34 cellular contexts compared by ENCODE assay signal in the genomic region with DNA sequence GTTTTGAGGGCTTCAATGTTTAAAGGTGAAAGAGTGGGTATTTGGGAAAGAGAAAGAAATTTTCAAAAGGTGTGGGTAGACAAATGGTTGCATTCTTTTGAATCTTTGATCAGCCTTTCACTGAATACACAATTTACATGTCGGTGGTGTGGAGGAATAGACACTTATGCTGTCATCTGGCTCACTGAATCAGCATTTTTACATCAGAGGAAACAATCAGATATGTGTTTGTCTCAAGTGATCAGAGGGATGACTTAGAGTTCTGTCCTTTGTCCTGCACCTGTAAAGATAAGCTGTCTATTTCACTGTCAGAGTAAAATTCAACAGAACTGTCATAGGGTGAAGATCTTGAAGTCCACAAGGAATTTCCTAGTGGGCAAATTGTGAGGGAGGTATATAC.
"Had no signal": no experiment of that assay in that cellular context is flagged by ENCODE, and none has a peak within 500 bp of the region (broad histone marks: within the 10 kb centered on the region; RNA-seq: fewer than 3 reads in every experiment).

No MANE protein-coding gene starts in this region.

- H3K4me2 ChIP-seq: KMS-11 had no signal

- H3K9me3 ChIP-seq: MG63 had no signal

- H3K27ac ChIP-seq: KMS-11 had no signal

- H3K27me3 ChIP-seq: MG63 had no signal

- H3K9ac ChIP-seq: KMS-11 had no signal

- H3K4me3 ChIP-seq: MG63 had no signal

- H3K36me3 ChIP-seq: MG63 had no signal

- DNase-seq: Karpas-422, Kasumi-1, MG63, MM.1S, MV-4-11, NCI-H1048, NCI-H1092, NCI-H1092 treated with DMSO at 0.1 percent for 48 hours, NCI-H1105, NCI-H1105 treated with DMSO at 0.1 percent for 48 hours, NCI-H1417, NCI-H1417 treated with DMSO at 0.1 percent for 48 hours, NCI-H1436, NCI-H1436 treated with DMSO at 0.1 percent for 48 hours, NCI-H146, NCI-H1694, NCI-H1694 treated with DMSO at 0.1 percent for 48 hours, NCI-H187, NCI-H187 treated with DMSO at 0.1 percent for 48 hours, NCI-H1930, NCI-H2029, NCI-H2029 treated with DMSO at 0.1 percent for 48 hours, NCI-H2081, NCI-H2081 treated with DMSO at 0.1 percent for 48 hours, NCI-H2107, NCI-H2171, NCI-H2171 treated with DMSO at 0.1 percent for 48 hours, NCI-H2227 treated with DMSO at 0.1 percent for 48 hours, NCI-H226, NCI-H345, NCI-H446, NCI-H446 treated with DMSO at 0.1 percent for 48 hours, NCI-H510A had no signal
